8 cellular contexts compared by ENCODE assay signal in the genomic region with DNA sequence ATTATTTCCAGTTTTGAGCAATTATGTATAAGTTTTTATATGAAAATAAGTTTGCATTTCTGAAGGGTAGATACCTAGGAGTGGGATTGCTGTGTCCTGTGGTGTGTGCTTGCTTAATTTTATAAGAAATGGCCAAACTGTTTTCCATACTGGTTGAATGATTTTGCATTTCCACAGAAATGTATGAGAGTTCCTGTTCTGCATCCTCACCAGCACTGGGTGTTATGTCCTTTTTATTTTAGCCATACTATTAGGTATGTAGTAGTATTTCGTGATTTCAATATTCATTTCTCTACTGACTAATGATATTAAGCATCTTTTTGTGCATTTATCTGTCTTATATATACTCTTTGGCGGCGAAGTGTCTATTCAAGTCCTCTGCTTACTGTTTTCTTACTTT.
"Had no signal": no experiment of that assay in that cellular context is flagged by ENCODE, and none has a peak within 500 bp of the region (broad histone marks: within the 10 kb centered on the region; RNA-seq: fewer than 3 reads in every experiment).

No MANE protein-coding gene starts in this region.

- H3K4me3 ChIP-seq: GM12878 had no signal

- ATAC-seq: GM12878 had no signal

- DNase-seq: GDM1, GF-D8 had no signal

- FAIRE-seq: G401.6, GM12878, GM12891, GM12892, GM18507, GM19239 had no signal
